ENCODE assay signal across 27 cellular contexts in genomic region chr1:68723791-68724190, GRCh38.
"Had no signal": no experiment of that assay in that cellular context is flagged by ENCODE, and none has a peak within 500 bp of the region (broad histone marks: within the 10 kb centered on the region; RNA-seq: fewer than 3 reads in every experiment).

No MANE protein-coding gene starts in this region.

- DNase-seq: central memory CD4-positive, alpha-beta T cell; effector CD8-positive, alpha-beta T cell; endodermal cell; erythroblast; esophagus squamous epithelium; kidney; left colon; mesendoderm; midbrain; naive thymus-derived CD8-positive, alpha-beta T cell; nephron progenitor cell; nucleus accumbens; ovary; posterior cingulate gyrus; psoas muscle; retina; right lobe of liver; small intestine; stimulated activated CD4-positive, alpha-beta T cell treated with anti-CD3 and anti-CD28 coated beads, Interleukin-15, amount 100 ng/mL, for 24 hours; stimulated activated CD4-positive, alpha-beta T cell treated with anti-CD3 and anti-CD28 coated beads, Interleukin-2, amount 100 ng/mL, for 48 hours; stimulated activated naive B cell treated with anti-CD40 and anti-IgM and Interleukin-4, amounts not matched to agents 10 μg/mL and 1 μg/mL and 100 μg/mL, for 72 hours; upper lobe of left lung had no signal

- H3K27ac Mint-ChIP-seq: dendritic cell treated with granulocyte-macrophage colony-stimulating factor and Interleukin-4, amounts not matched to agents 40 ng/mL and 50 ng/mL, for 4 days; endodermal cell; naive thymus-derived CD8-positive, alpha-beta T cell; nephron progenitor cell; stimulated activated naive B cell treated with anti-CD40 and anti-IgM and Interleukin-4, amounts not matched to agents 10 μg/mL and 1 μg/mL and 100 μg/mL, for 72 hours; stimulated activated naive CD8-positive, alpha-beta T cell treated with anti-CD3 and anti-CD28 coated beads, Interleukin-15, Interleukin-2, amounts not matched to agents 100 ng/mL and 50 ng/mL, for 24 hours had no signal

- H3K27ac ChIP-seq: esophagus squamous epithelium, ovary, psoas muscle, right lobe of liver, thoracic aorta, tibial nerve, upper lobe of left lung had no signal

- H3K4me3 Mint-ChIP-seq: dendritic cell treated with granulocyte-macrophage colony-stimulating factor and Interleukin-4, amounts not matched to agents 40 ng/mL and 50 ng/mL, for 4 days; endodermal cell; naive thymus-derived CD8-positive, alpha-beta T cell; nephron progenitor cell; stimulated activated naive B cell treated with anti-CD40 and anti-IgM and Interleukin-4, amounts not matched to agents 10 μg/mL and 1 μg/mL and 100 μg/mL, for 72 hours; stimulated activated naive CD8-positive, alpha-beta T cell treated with anti-CD3 and anti-CD28 coated beads, Interleukin-15, Interleukin-2, amounts not matched to agents 100 ng/mL and 50 ng/mL, for 24 hours had no signal

- H3K36me3 ChIP-seq: esophagus squamous epithelium, ovary, right lobe of liver, thoracic aorta, tibial nerve, upper lobe of left lung had no signal

- H3K36me3 Mint-ChIP-seq: naive thymus-derived CD8-positive, alpha-beta T cell; stimulated activated naive B cell treated with anti-CD40 and anti-IgM and Interleukin-4, amounts not matched to agents 10 μg/mL and 1 μg/mL and 100 μg/mL, for 72 hours had no signal

- H3K27me3 Mint-ChIP-seq: dendritic cell treated with granulocyte-macrophage colony-stimulating factor and Interleukin-4, amounts not matched to agents 40 ng/mL and 50 ng/mL, for 4 days; naive thymus-derived CD8-positive, alpha-beta T cell; stimulated activated naive B cell treated with anti-CD40 and anti-IgM and Interleukin-4, amounts not matched to agents 10 μg/mL and 1 μg/mL and 100 μg/mL, for 72 hours; stimulated activated naive CD8-positive, alpha-beta T cell treated with anti-CD3 and anti-CD28 coated beads, Interleukin-15, Interleukin-2, amounts not matched to agents 100 ng/mL and 50 ng/mL, for 24 hours had no signal

- H3K9me3 Mint-ChIP-seq: endodermal cell; nephron progenitor cell; stimulated activated naive B cell treated with anti-CD40 and anti-IgM and Interleukin-4, amounts not matched to agents 10 μg/mL and 1 μg/mL and 100 μg/mL, for 72 hours had no signal

- H3K27me3 ChIP-seq: esophagus squamous epithelium, ovary, right lobe of liver, tibial nerve, upper lobe of left lung had no signal

- H3K4me1 Mint-ChIP-seq: endodermal cell; naive thymus-derived CD8-positive, alpha-beta T cell; nephron progenitor cell; stimulated activated naive B cell treated with anti-CD40 and anti-IgM and Interleukin-4, amounts not matched to agents 10 μg/mL and 1 μg/mL and 100 μg/mL, for 72 hours had no signal

- H3K4me3 ChIP-seq: esophagus squamous epithelium, lung, ovary, psoas muscle, right lobe of liver, thoracic aorta, tibial nerve, upper lobe of left lung had no signal

- H3K4me1 ChIP-seq: esophagus squamous epithelium, psoas muscle, right lobe of liver, tibial nerve, upper lobe of left lung had no signal

- H3K9me3 ChIP-seq: esophagus squamous epithelium, ovary, psoas muscle, right lobe of liver, thoracic aorta, tibial nerve, upper lobe of left lung had no signal

- ATAC-seq: left colon; naive thymus-derived CD8-positive, alpha-beta T cell; psoas muscle; right lobe of liver; stimulated activated naive B cell treated with anti-CD40 and anti-IgM and Interleukin-4, amounts not matched to agents 10 μg/mL and 1 μg/mL and 100 μg/mL, for 72 hours had no signal
